ENCODE assay signal across 1 cellular context in genomic region chr11:6612008-6612815, GRCh38.
TF ChIP-seq lines count a peak whose summit lies in the region.

TAF10 (minus strand) TSS chr11:6612216; CDS start chr11:6612189, 27 bp downstream.

TF ChIP-seq in HepG2, 621 proteins besides CTCF, POLR2A, EP300 and RAD21 (continued from another document and continues in another):
- TF ChIP-seq STAT6 (CRISPR knock-in tag; IDR thresholded peaks at IDR 0.05; ENCODE audit: borderline replicate concordance), result 0 out of 2 replicates have a peak, but pooled peaks have one; percentile 5
- TF ChIP-seq KLF6 (CRISPR knock-in tag; IDR thresholded peaks at IDR 0.05), result 0 out of 2 replicates have a peak, but pooled peaks have one; percentile 49
- no peak for TF ChIP-seq ZNF660 (CRISPR knock-in tag; IDR thresholded peaks at IDR 0.05; ENCODE audit: borderline replicate concordance, low read depth)
- no peak for TF ChIP-seq ZBTB8A (CRISPR knock-in tag; IDR thresholded peaks at IDR 0.05; ENCODE audit: borderline replicate concordance, low read depth)
- TF ChIP-seq KAT2B (IDR thresholded peaks at IDR 0.05; ENCODE audit: borderline replicate concordance, low read depth, low read length), result no peak
- TF ChIP-seq ATRX (CRISPR knock-in tag; IDR thresholded peaks at IDR 0.05; ENCODE audit: borderline replicate concordance), result no peak
- no peak for TF ChIP-seq PRDM4 (CRISPR knock-in tag; IDR thresholded peaks at IDR 0.05; ENCODE audit: borderline replicate concordance)
- TF ChIP-seq ZKSCAN8 (CRISPR knock-in tag; IDR thresholded peaks at IDR 0.05; ENCODE audit: borderline replicate concordance), result no peak
- TF ChIP-seq MAZ (IDR thresholded peaks at IDR 0.05; ENCODE audit: borderline replicate concordance, low read depth, low read length), result peak; percentile 82
- peak; percentile 90 for TF ChIP-seq MAZ (CRISPR knock-in tag; IDR thresholded peaks at IDR 0.05; ENCODE audit: low read depth)
- TF ChIP-seq ZSCAN30 (CRISPR knock-in tag; IDR thresholded peaks at IDR 0.05), result no peak
- no peak for TF ChIP-seq ZNF589 (CRISPR knock-in tag; conservative IDR thresholded peaks at IDR 0.05)
- TF ChIP-seq ZNF225 (CRISPR knock-in tag; IDR thresholded peaks at IDR 0.05), result no peak
- TF ChIP-seq PHF5A (CRISPR knock-in tag; IDR thresholded peaks at IDR 0.05; ENCODE audit: low read depth, unreplicated experiment), result no peak
- no peak for TF ChIP-seq ZNF619 (CRISPR knock-in tag; IDR thresholded peaks at IDR 0.05)
- TF ChIP-seq HNRNPL (IDR thresholded peaks at IDR 0.05; ENCODE audit: low read depth, low read length), result no peak
- peak; percentile 89 for TF ChIP-seq ZBTB21 (CRISPR knock-in tag; IDR thresholded peaks at IDR 0.05)
- TF ChIP-seq ZNF512B (CRISPR knock-in tag; IDR thresholded peaks at IDR 0.05; ENCODE audit: borderline replicate concordance), result peak; percentile 82; the same call in 1 of the 2 replicates
- TF ChIP-seq ZFP82 (CRISPR knock-in tag; IDR thresholded peaks at IDR 0.05; ENCODE audit: borderline replicate concordance), result peak; percentile 85; the same call in 1 of the 2 replicates
- no peak for TF ChIP-seq ZFP41 (CRISPR knock-in tag; IDR thresholded peaks at IDR 0.05; ENCODE audit: borderline replicate concordance)
- TF ChIP-seq ZNF468 (CRISPR knock-in tag; IDR thresholded peaks at IDR 0.05), result no peak
- TF ChIP-seq REST (IDR thresholded peaks at IDR 0.05; ENCODE audit: borderline replicate concordance in 1 of 2, low read depth in 1 of 2, low read length in 2 of 2), result 0 out of 4 replicates have a peak, but pooled peaks of 1 of the 2 experiments have one; percentile 24
- no peak for TF ChIP-seq CREB3 (CRISPR knock-in tag; IDR thresholded peaks at IDR 0.05)
- no peak for TF ChIP-seq ZNF543 (CRISPR knock-in tag; IDR thresholded peaks at IDR 0.05)
- TF ChIP-seq CHCHD3 (CRISPR knock-in tag; IDR thresholded peaks at IDR 0.05), result 0 out of 2 replicates have a peak, but pooled peaks have one; percentile 33
- TF ChIP-seq ARID5B (CRISPR knock-in tag; IDR thresholded peaks at IDR 0.05), result no peak; the same call in 1 of the 2 replicates
- no peak; the same call in 1 of the 2 replicates for TF ChIP-seq ZFP37 (CRISPR knock-in tag; IDR thresholded peaks at IDR 0.05; ENCODE audit: borderline replicate concordance)
- peak; percentile 70; the same call in 1 of the 2 replicates for TF ChIP-seq ZHX2 (IDR thresholded peaks at IDR 0.05; ENCODE audit: low read depth)
- no peak for TF ChIP-seq ZHX2 (CRISPR knock-in tag; IDR thresholded peaks at IDR 0.05; ENCODE audit: borderline replicate concordance)
- TF ChIP-seq RBFOX2 (IDR thresholded peaks at IDR 0.05; ENCODE audit: low read depth, low read length), result peak; percentile 92
